ENCODE assay signal across 15 cellular contexts in the genomic region with DNA sequence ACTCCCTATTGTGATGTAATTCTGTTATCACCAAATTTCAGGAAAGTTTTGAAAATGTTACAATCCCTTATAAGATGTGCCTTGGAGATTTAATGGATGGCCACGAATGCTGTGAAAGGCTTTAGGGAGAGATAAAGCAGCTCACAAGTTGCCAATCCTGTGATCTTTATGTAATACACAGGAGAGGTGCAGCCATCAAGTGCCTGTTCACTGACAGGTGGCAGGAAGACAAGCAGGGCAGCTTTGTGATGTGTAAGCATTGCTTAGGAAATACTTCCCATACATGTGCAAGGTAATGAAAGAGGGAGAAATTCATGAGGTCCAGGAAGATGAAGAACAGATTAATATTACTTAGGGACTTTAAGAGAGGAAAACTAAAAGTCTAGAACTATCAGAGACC.
"Had no signal": no experiment of that assay in that cellular context is flagged by ENCODE, and none has a peak within 500 bp of the region (broad histone marks: within the 10 kb centered on the region; RNA-seq: fewer than 3 reads in every experiment).

No MANE protein-coding gene starts in this region.

- H3K27me3 ChIP-seq: gastroesophageal sphincter, heart right ventricle, ovary, right lobe of liver had no signal

- H3K36me3 ChIP-seq: gastroesophageal sphincter, heart right ventricle, ovary, right lobe of liver had no signal

- H3K4me3 ChIP-seq: dorsolateral prefrontal cortex, gastroesophageal sphincter, heart right ventricle, lung, ovary, right lobe of liver, smooth muscle cell had no signal

- H3K9me3 ChIP-seq: gastroesophageal sphincter, ovary, right lobe of liver had no signal

- H3K27ac ChIP-seq: dorsolateral prefrontal cortex, gastroesophageal sphincter, heart right ventricle, ovary, right lobe of liver had no signal

- ATAC-seq: activated naive CD8-positive, alpha-beta T cell treated with anti-CD3 and anti-CD28 coated beads, Interleukin-2, amount 50 U/mL, for 24 hours; gastroesophageal sphincter; heart right ventricle; right lobe of liver; stimulated activated naive CD8-positive, alpha-beta T cell treated with anti-CD3 and anti-CD28 coated beads, Interleukin-15, Interleukin-2, amounts not matched to agents 100 U/mL and 50 U/mL, for 24 hours had no signal

- H3K4me2 ChIP-seq: smooth muscle cell had no signal

- DNase-seq: activated CD4-positive, alpha-beta T cell treated with anti-CD3 and anti-CD28 coated beads, Interleukin-2, amount 50 U/mL, for 1 hour; activated CD8-positive, alpha-beta memory T cell treated with anti-CD3 and anti-CD28 coated beads for 24 hours; activated naive CD4-positive, alpha-beta T cell treated with anti-CD3 and anti-CD28 coated beads for 36 hours; activated naive CD8-positive, alpha-beta T cell treated with anti-CD3 and anti-CD28 coated beads, Interleukin-2, amount 50 U/mL, for 24 hours; aorta; dorsolateral prefrontal cortex; heart right ventricle; midbrain; ovary; right lobe of liver; stimulated activated naive CD8-positive, alpha-beta T cell treated with anti-CD3 and anti-CD28 coated beads, Interleukin-15, Interleukin-2, amounts not matched to agents 100 U/mL and 50 U/mL, for 24 hours; trophoblast cell had no signal
